Comparison of ENCODE assay signal across 1 cellular context in genomic region chr16:29290631-29291247, GRCh38.
TF ChIP-seq lines count a peak whose summit lies in the region.

No MANE protein-coding gene starts in this region.

TF ChIP-seq in HEK293, 187 proteins besides CTCF, POLR2A, EP300 and RAD21 (continued from another document and continues in another):
- TF ChIP-seq PRDM2 (tag by site-specific recombination; IDR thresholded peaks at IDR 0.05; ENCODE audit: borderline replicate concordance): no peak
- TF ChIP-seq YY1 (tag by site-specific recombination; IDR thresholded peaks at IDR 0.05): no peak
- TF ChIP-seq SP3 (tag by site-specific recombination; IDR thresholded peaks at IDR 0.05): peak; percentile 66
- TF ChIP-seq ZBTB1 (tag by site-specific recombination; IDR thresholded peaks at IDR 0.05): no peak
- TF ChIP-seq ATF2 (tag by site-specific recombination; IDR thresholded peaks at IDR 0.05; ENCODE audit: low read depth): no peak; the same call in 1 of the 2 replicates
- peak; percentile 82 for TF ChIP-seq WT1 (tag by site-specific recombination; IDR thresholded peaks at IDR 0.05)
- TF ChIP-seq KLF9 (tag by site-specific recombination; IDR thresholded peaks at IDR 0.05; ENCODE audit: low read depth): peak; percentile 85
- TF ChIP-seq ZNF398 (tag by site-specific recombination; IDR thresholded peaks at IDR 0.05): peak; percentile 50; the same call in 1 of the 2 replicates
- 0 out of 2 replicates have a peak, but pooled peaks have one; percentile 38 for TF ChIP-seq ZFP69B (tag by site-specific recombination; IDR thresholded peaks at IDR 0.05)
- TF ChIP-seq SALL2 (tag by site-specific recombination; IDR thresholded peaks at IDR 0.05; ENCODE audit: borderline replicate concordance): no peak
- TF ChIP-seq KLF1 (tag by site-specific recombination; IDR thresholded peaks at IDR 0.05): peak; percentile 98
- no peak for TF ChIP-seq PRDM1 (tag by site-specific recombination; IDR thresholded peaks at IDR 0.05)
- no peak for TF ChIP-seq ZNF791 (tag by site-specific recombination; IDR thresholded peaks at IDR 0.05)
- peak; percentile 95 for TF ChIP-seq HIC1 (tag by site-specific recombination; IDR thresholded peaks at IDR 0.05)
- TF ChIP-seq ZNF391 (tag by site-specific recombination; IDR thresholded peaks at IDR 0.05; ENCODE audit: borderline replicate concordance, low read depth): no peak; the same call in 1 of the 2 replicates
- TF ChIP-seq GLI2 (tag by site-specific recombination; IDR thresholded peaks at IDR 0.05; ENCODE audit: borderline replicate concordance, low read depth): no peak
- no peak for TF ChIP-seq ZSCAN5A (tag by site-specific recombination; IDR thresholded peaks at IDR 0.05)
- TF ChIP-seq ZNF639 (tag by site-specific recombination; IDR thresholded peaks at IDR 0.05): peak; percentile 81
- no peak for TF ChIP-seq ZNF514 (tag by site-specific recombination; IDR thresholded peaks at IDR 0.05)
- TF ChIP-seq ZNF664 (tag by site-specific recombination; IDR thresholded peaks at IDR 0.05): no peak
- TF ChIP-seq ZNF624 (tag by site-specific recombination; IDR thresholded peaks at IDR 0.05): no peak
- no peak for TF ChIP-seq ZNF174 (tag by site-specific recombination; IDR thresholded peaks at IDR 0.05)
- no peak for TF ChIP-seq ZNF292 (tag by site-specific recombination; IDR thresholded peaks at IDR 0.05; ENCODE audit: borderline replicate concordance, low read depth)
- no peak for TF ChIP-seq INSM2 (tag by site-specific recombination; IDR thresholded peaks at IDR 0.05)
- peak; percentile 51; the same call in 1 of the 2 replicates for TF ChIP-seq TSHZ1 (tag by site-specific recombination; IDR thresholded peaks at IDR 0.05; ENCODE audit: borderline replicate concordance)
- TF ChIP-seq ZXDB (tag by site-specific recombination; IDR thresholded peaks at IDR 0.05): peak; percentile 57
- TF ChIP-seq GFI1B (tag by site-specific recombination; IDR thresholded peaks at IDR 0.05): no peak
- peak; percentile 32; the same call in 1 of the 2 replicates for TF ChIP-seq PRDM10 (tag by site-specific recombination; IDR thresholded peaks at IDR 0.05)
- TF ChIP-seq ZSCAN23 (tag by site-specific recombination; IDR thresholded peaks at IDR 0.05): no peak
- TF ChIP-seq ZNF2 (tag by site-specific recombination; IDR thresholded peaks at IDR 0.05): no peak
- peak; percentile 37; the same call in 1 of the 2 replicates for TF ChIP-seq ZNF324 (tag by site-specific recombination; IDR thresholded peaks at IDR 0.05)
